10 cellular contexts compared by ENCODE assay signal in the genomic region with DNA sequence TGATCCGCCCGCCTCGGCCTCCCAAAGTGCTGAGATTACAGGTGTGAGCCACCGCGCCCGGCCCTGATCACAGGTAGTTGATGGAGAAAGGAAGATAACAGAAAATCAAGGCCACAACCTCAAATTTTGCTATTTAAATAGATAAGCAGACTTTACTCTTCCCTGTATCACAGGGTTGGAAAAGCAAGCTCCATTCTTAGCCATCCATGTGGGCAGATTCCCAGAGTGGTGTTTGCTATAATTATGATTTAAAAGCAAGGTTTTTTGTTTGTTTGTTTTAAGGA. TPM values are rescaled to one million over a fixed set of nuclear protein-coding genes. Genes with fewer than 3 reads are reported as not detected.
A peak's percentile ranks its signal among the peaks of the same experiment; 100 is the strongest.
DNase-seq lines count a peak whose midpoint lies in the region; ATAC-seq, FAIRE-seq and TF ChIP-seq lines count a peak whose summit lies in the region.
"Had no signal": no experiment of that assay in that cellular context is flagged by ENCODE, and none has a peak within 500 bp of the region (broad histone marks: within the 10 kb centered on the region; RNA-seq: fewer than 3 reads in every experiment).

No MANE protein-coding gene starts in this region.

- no peak for FAIRE-seq in HepG2 (lab: Jason Lieb, UNC)
- FAIRE-seq: urothelium cell line had no signal

- peaks cover under 1% of the 10 kb centered on the region; the same call in 1 of the 2 replicates for H4K20me1 ChIP-seq in HepG2 (ENCODE audit: insufficient read depth, low read length)

- peaks cover 3% of the 10 kb centered on the region for H3K9me3 Mint-ChIP-seq in activated T-cell treated with anti-CD3 and anti-CD28 coated beads, Interleukin-2, amount 50 U/mL, for 24 hours

- no peak overlapping the region for H2AFZ ChIP-seq in HepG2 (ENCODE audit: low read length)

- peak overlapping the region; percentile 50 for H3K4me3 Mint-ChIP-seq in activated T-cell treated with anti-CD3 and anti-CD28 coated beads, Interleukin-2, amount 50 U/mL, for 24 hours
- H3K4me3 Mint-ChIP-seq in T-helper 17 cell: no peak overlapping the region

- H3K9ac ChIP-seq in HepG2 (ENCODE audit: insufficient read depth, low read depth, low read length) (peak overlapping the region; percentile 32; the same call in 1 of the 2 replicates), subcutaneous abdominal adipose tissue (ENCODE audit: low read length in 5 of 5) (peak overlapping the region in 1 of 5 donors; percentile 46)

- 78% methylated on average over 6 of the region's 6 CpGs for WGBS in HepG2 (ENCODE audit: low lambda C conversion rate)

- peak overlapping the region; percentile 91 for H3K27ac Mint-ChIP-seq in activated T-cell treated with anti-CD3 and anti-CD28 coated beads, Interleukin-2, amount 50 U/mL, for 24 hours
- peak overlapping the region; percentile 99 for H3K27ac Mint-ChIP-seq in T-helper 17 cell

- H3K36me3 Mint-ChIP-seq in activated T-cell treated with anti-CD3 and anti-CD28 coated beads, Interleukin-2, amount 50 U/mL, for 24 hours (ENCODE audit: low read depth): peaks cover under 1% of the 10 kb centered on the region
- no peaks in the 10 kb centered on the region for H3K36me3 Mint-ChIP-seq in T-helper 17 cell (ENCODE audit: low read depth)

- TF ChIP-seq CTCF in HepG2 (CRISPR knock-in tag; IDR thresholded peaks at IDR 0.05): no peak

- POLR2A ChIA-PET in HepG2 (lab: Yijun Ruan, JAX): interaction anchor here (1.0 to 20.0 kb wide), 7 partner anchors 9 to 141 kb away, joined by 4 to 501 read pairs (median 12); a partner anchor contains a TSS

- no peak overlapping the region; a peak in 1 of 6 replicates for H3K4me3 ChIP-seq in HepG2 (replicated peaks in 1 of 3; ENCODE audit: insufficient read depth in 1 of 3, low read depth in 2 of 3, low read length in 3 of 3)
- H3K4me3 ChIP-seq in subcutaneous abdominal adipose tissue (ENCODE audit: low read depth in 1 of 5, low read length in 5 of 5): no peak overlapping the region

- peak overlapping the region; percentile 38 for H3K4me2 ChIP-seq in HepG2 (ENCODE audit: low read depth, low read length)

- H3K9me3 ChIP-seq in T-helper 17 cell (ENCODE audit: control insufficient read depth, low read length, poor library complexity, severe bottlenecking): no peaks in the 10 kb centered on the region
- no peaks in the 10 kb centered on the region for H3K9me3 ChIP-seq in HepG2 (ENCODE audit: low read length)
- no peaks in the 10 kb centered on the region for H3K9me3 ChIP-seq in subcutaneous abdominal adipose tissue (ENCODE audit: control insufficient read depth in 5 of 5, low read length in 5 of 5)

- H3K27me3 Mint-ChIP-seq in activated T-cell treated with anti-CD3 and anti-CD28 coated beads, Interleukin-2, amount 50 U/mL, for 24 hours: no peaks in the 10 kb centered on the region
- no peaks in the 10 kb centered on the region for H3K27me3 Mint-ChIP-seq in T-helper 17 cell

- no peak for TF ChIP-seq RAD21 in HepG2 (CRISPR knock-in tag; IDR thresholded peaks at IDR 0.05)

- peaks cover 78% of the 10 kb centered on the region for H3K4me1 Mint-ChIP-seq in activated T-cell treated with anti-CD3 and anti-CD28 coated beads, Interleukin-2, amount 50 U/mL, for 24 hours (ENCODE audit: low read depth)
- H3K4me1 Mint-ChIP-seq in T-helper 17 cell: peaks cover 41% of the 10 kb centered on the region

- peak overlapping the region; percentile 48 for H3K27ac ChIP-seq in HepG2 (ENCODE audit: extremely low read length, insufficient read depth, low read length)
- peak overlapping the region; percentile 95 for H3K27ac ChIP-seq in subcutaneous abdominal adipose tissue (ENCODE audit: low read depth, low read length)

- H3K4me1 ChIP-seq in HepG2 (ENCODE audit: insufficient read depth, low read length) (peaks cover 95% of the 10 kb centered on the region), subcutaneous abdominal adipose tissue (ENCODE audit: control insufficient read depth in 5 of 5, insufficient read depth in 5 of 5, low read length in 5 of 5) (peaks cover 15 to 69% (median 57%) of the 10 kb centered on the region in 5 donors)

- no peaks in the 10 kb centered on the region for H3K79me2 ChIP-seq in HepG2 (ENCODE audit: insufficient read depth, low read length)

- BruUV-seq in HepG2 (replicated peaks; lab: Mats Ljungman, UMichigan): no TSS peak

- in situ Hi-C loops in HepG2 (cut with HindIII; ENCODE audit: extremely low pct_ligation_motif_present, low pct_unique_long_range_greater_than_20kb): no loop called here

- DNase-seq in activated T-cell treated with anti-CD3 and anti-CD28 coated beads, Interleukin-2, amount 50 U/mL, for 24 hours: no peak
- DNase-seq in activated T-cell treated with anti-CD3 and anti-CD28 coated beads, Interleukin-2, amount 50 U/mL, for 1 hour: no peak
- DNase-seq in T-helper 17 cell (no peak), HepG2 (ENCODE audit: low spot score) (no peak), kidney tubule cell (ENCODE audit: low spot score) (no peak), NCI-H2029 treated with DMSO at 0.1 percent for 48 hours (lab: John Stamatoyannopoulos, UW) (no peak)
- DNase-seq: Kasumi-1 had no signal

- ATAC-seq in T-helper 17 cell (no peak), HepG2 (no peak), GM21390 (IDR thresholded peaks at IDR 0.05; ENCODE audit: unreplicated experiment) (no peak)

- no peak for TF ChIP-seq EP300 in HepG2 (IDR thresholded peaks at IDR 0.05; ENCODE audit: low read depth in 2 of 2, low read length in 2 of 2)
- TF ChIP-seq EP300 in HepG2 (CRISPR knock-in tag; IDR thresholded peaks at IDR 0.05; ENCODE audit: borderline replicate concordance): no peak

- no peak for TF ChIP-seq POLR2A in HepG2 (IDR thresholded peaks at IDR 0.05; ENCODE audit: insufficient read depth in 1 of 2, low read depth in 2 of 2, low read length in 2 of 2)

- H3K36me3 ChIP-seq in HepG2 (replicated peaks in 1 of 2; ENCODE audit: control insufficient read depth in 1 of 2, insufficient read depth in 2 of 2, low read length in 2 of 2) (no peaks in the 10 kb centered on the region), subcutaneous abdominal adipose tissue (ENCODE audit: control insufficient read depth in 5 of 5, insufficient read depth in 5 of 5, low read length in 5 of 5) (no peaks in the 10 kb centered on the region)

- CTCF ChIA-PET in HepG2 (lab: Yijun Ruan, JAX; ENCODE audit: low intra/inter-chr PET ratio, low total read pairs): no interaction called here

- intact Hi-C loops in HepG2 (cut with micrococcal nuclease; ENCODE audit: unreplicated experiment): loop anchor here (5.0 kb wide), 1 partner anchor 44 kb away; a partner anchor contains a TSS

- H3K27me3 ChIP-seq in HepG2 (ENCODE audit: control insufficient read depth in 1 of 2, insufficient read depth in 2 of 2, low read length in 2 of 2) (no peaks in the 10 kb centered on the region), subcutaneous abdominal adipose tissue (ENCODE audit: control insufficient read depth in 5 of 5, insufficient read depth in 4 of 5, low read length in 5 of 5) (no peaks in the 10 kb centered on the region)

RNA-seq across cellular contexts. Expression of a gene that starts 44.4 kb away (rescaled TPM):
- 1 to 10 TPM; 6.3 to 8.6 TPM for total RNA-seq in T-helper 17 cell
- total RNA-seq in HepG2 (2016; rRNA removed; fragmentation: Illumina TruSeq; extraction: Trizol): 25.9 and 38.7 TPM in 2 replicates
- total RNA-seq in HepG2 (2016; cell fraction: cytosol; rRNA removed; fragmentation: Illumina TruSeq; extraction: Trizol; ENCODE audit: low read depth): 20.1 and 20.5 TPM in 2 replicates
- 28.3 and 37.1 TPM in 2 replicates for total RNA-seq in HepG2 (2016; cell fraction: insoluble cytoplasmic fraction; rRNA removed; fragmentation: Illumina TruSeq; extraction: Trizol)
- 26.6 and 28.2 TPM in 2 replicates for total RNA-seq in HepG2 (2016; cell fraction: membrane; rRNA removed; fragmentation: Illumina TruSeq; extraction: Trizol)
- 12.1 and 17.0 TPM in 2 replicates for total RNA-seq in HepG2 (2016; cell fraction: nucleus; rRNA removed; fragmentation: Illumina TruSeq; extraction: Trizol)
- polyA plus RNA-seq in HepG2 (2011; rRNA removed): 14.0 and 18.2 TPM in 2 replicates
- 9.3 and 14.8 TPM in 2 replicates for polyA plus RNA-seq in HepG2 (2011; cell fraction: cytosol; rRNA removed)
- 4.8 and 5.8 TPM in 2 replicates for polyA plus RNA-seq in HepG2 (2011; cell fraction: nucleus; rRNA removed)
- 21.1 and 22.1 TPM in 2 replicates for polyA plus RNA-seq in HepG2 (2012)
- polyA plus RNA-seq in HepG2 (2016; cell fraction: cytosol; fragmentation: Illumina TruSeq; extraction: Trizol; ENCODE audit: low read depth): 6.2 and 9.4 TPM in 2 replicates
- polyA plus RNA-seq in HepG2 (2016; cell fraction: insoluble cytoplasmic fraction; fragmentation: Illumina TruSeq; extraction: Trizol; ENCODE audit: low read depth): 31.1 and 38.5 TPM in 2 replicates
- 13.5 and 16.0 TPM in 2 replicates for polyA plus RNA-seq in HepG2 (2016; cell fraction: membrane; fragmentation: Illumina TruSeq; extraction: Trizol; ENCODE audit: low read depth)
- 17.6 and 25.2 TPM in 2 replicates for polyA plus RNA-seq in HepG2 (2016; cell fraction: nucleus; fragmentation: Illumina TruSeq; extraction: Trizol; ENCODE audit: insufficient read depth, low read depth)
- polyA minus RNA-seq in HepG2 (2011; rRNA and poly(A)+ RNA removed; ENCODE audit: low replicate concordance): 20.7 and 40.9 TPM in 2 replicates
- 8.2 and 12.0 TPM in 2 replicates for polyA minus RNA-seq in HepG2 (2011; cell fraction: cytosol; rRNA and poly(A)+ RNA removed)
- polyA minus RNA-seq in HepG2 (2011; cell fraction: nucleus; rRNA and poly(A)+ RNA removed): 26.5 and 31.5 TPM in 2 replicates

RNA-seq across cellular contexts. Expression of a gene that starts 44.6 kb away (rescaled TPM):
- total RNA-seq in T-helper 17 cell (100 to 1,000 TPM in 1 of 2 donors, 10 to 100 TPM in 1; 86.6 to 105 TPM), HepG2 (2016; rRNA removed; fragmentation: Illumina TruSeq; extraction: Trizol) (42.2 and 44.3 TPM in 2 replicates)
- 12.7 and 14.4 TPM in 2 replicates for total RNA-seq in HepG2 (2016; cell fraction: cytosol; rRNA removed; fragmentation: Illumina TruSeq; extraction: Trizol; ENCODE audit: low read depth)
- total RNA-seq in HepG2 (2016; cell fraction: insoluble cytoplasmic fraction; rRNA removed; fragmentation: Illumina TruSeq; extraction: Trizol): 42.8 and 47.7 TPM in 2 replicates
- total RNA-seq in HepG2 (2016; cell fraction: membrane; rRNA removed; fragmentation: Illumina TruSeq; extraction: Trizol): 13.4 and 15.4 TPM in 2 replicates
- 37.6 and 39.2 TPM in 2 replicates for total RNA-seq in HepG2 (2016; cell fraction: nucleus; rRNA removed; fragmentation: Illumina TruSeq; extraction: Trizol)
- 16.5 and 19.9 TPM in 2 replicates for polyA plus RNA-seq in HepG2 (2011; rRNA removed)
- 6.6 and 10.9 TPM in 2 replicates for polyA plus RNA-seq in HepG2 (2011; cell fraction: cytosol; rRNA removed)
- polyA plus RNA-seq in HepG2 (2011; cell fraction: nucleus; rRNA removed): 15.6 and 21.2 TPM in 2 replicates
- polyA plus RNA-seq in HepG2 (2012): 30.9 and 32.5 TPM in 2 replicates
- polyA plus RNA-seq in HepG2 (2016; cell fraction: cytosol; fragmentation: Illumina TruSeq; extraction: Trizol; ENCODE audit: low read depth): 2.8 and 3.4 TPM in 2 replicates
- polyA plus RNA-seq in HepG2 (2016; cell fraction: insoluble cytoplasmic fraction; fragmentation: Illumina TruSeq; extraction: Trizol; ENCODE audit: low read depth): 43.5 and 47.4 TPM in 2 replicates
- 7.6 and 9.0 TPM in 2 replicates for polyA plus RNA-seq in HepG2 (2016; cell fraction: membrane; fragmentation: Illumina TruSeq; extraction: Trizol; ENCODE audit: low read depth)
- polyA plus RNA-seq in HepG2 (2016; cell fraction: nucleus; fragmentation: Illumina TruSeq; extraction: Trizol; ENCODE audit: insufficient read depth, low read depth): 56.0 and 56.9 TPM in 2 replicates
- polyA minus RNA-seq in HepG2 (2011; rRNA and poly(A)+ RNA removed; ENCODE audit: low replicate concordance): 6.7 and 16.4 TPM in 2 replicates
- 17.8 and 17.9 TPM in 2 replicates for polyA minus RNA-seq in HepG2 (2011; cell fraction: cytosol; rRNA and poly(A)+ RNA removed)
- 61.5 and 91.5 TPM in 2 replicates for polyA minus RNA-seq in HepG2 (2011; cell fraction: nucleus; rRNA and poly(A)+ RNA removed)
